ENCODE assay signal across 15 cellular contexts in the genomic region with DNA sequence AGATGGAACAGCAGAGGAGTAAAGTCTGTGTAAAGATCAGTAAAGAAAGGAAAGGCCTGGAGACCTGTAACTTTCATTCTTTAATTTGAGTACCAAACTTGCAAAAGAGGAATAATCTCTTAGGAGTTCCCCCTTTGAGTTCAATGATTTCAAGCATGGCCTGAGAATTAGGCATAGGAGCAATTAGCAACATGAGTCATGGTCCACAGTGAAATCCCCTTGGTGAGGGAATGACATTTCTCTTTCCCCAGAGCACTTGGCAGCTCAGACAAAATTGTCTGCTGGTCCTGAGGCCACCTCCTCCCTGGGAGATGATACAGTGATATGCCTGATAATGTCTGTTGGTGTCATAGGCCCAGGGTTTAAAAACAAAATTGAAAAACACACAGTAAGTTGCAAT.
DNase-seq lines count a peak whose midpoint lies in the region; ATAC-seq lines count a peak whose summit lies in the region.
"Had no signal": no experiment of that assay in that cellular context is flagged by ENCODE, and none has a peak within 500 bp of the region (broad histone marks: within the 10 kb centered on the region; RNA-seq: fewer than 3 reads in every experiment).

No MANE protein-coding gene starts in this region.

- H3K23ac ChIP-seq in trophoblast cell (ENCODE audit: low read length): no peak overlapping the region

- H4K91ac ChIP-seq in trophoblast cell (ENCODE audit: low read depth, low read length): peak overlapping the region; percentile 91

- H3K9ac ChIP-seq in trophoblast cell (ENCODE audit: low read length): no peak overlapping the region
- H3K9ac ChIP-seq: KMS-11 had no signal

- peak overlapping the region; percentile 32 for H3K14ac ChIP-seq in trophoblast cell (ENCODE audit: low read length)

- no peak overlapping the region for H2AK5ac ChIP-seq in trophoblast cell (ENCODE audit: low read length)

- no peak overlapping the region for H3K18ac ChIP-seq in trophoblast cell (ENCODE audit: low read length)

- ATAC-seq in GM18502 (IDR thresholded peaks at IDR 0.05; ENCODE audit: poor library complexity, unreplicated experiment): peak; percentile 59
- ATAC-seq in GM21360 (IDR thresholded peaks at IDR 0.05; ENCODE audit: unreplicated experiment): peak; percentile 48
- ATAC-seq in HG02884 (IDR thresholded peaks at IDR 0.05; ENCODE audit: unreplicated experiment): peak; percentile 58
- no peak for ATAC-seq in GM18861 (IDR thresholded peaks at IDR 0.05; ENCODE audit: unreplicated experiment)
- ATAC-seq: PC-3 had no signal

- no peaks in the 10 kb centered on the region for H3K9me3 ChIP-seq in trophoblast cell (ENCODE audit: insufficient read depth, low read depth, low read length)

- H3K27ac ChIP-seq in trophoblast cell (ENCODE audit: low read depth, low read length): peak overlapping the region; percentile 74
- H3K27ac ChIP-seq: KMS-11 had no signal

- no peak overlapping the region for H3K4ac ChIP-seq in trophoblast cell (ENCODE audit: low read depth, low read length)

- no peak overlapping the region for H3K4me3 ChIP-seq in trophoblast cell (ENCODE audit: low read depth, low read length)

- H3K27me3 ChIP-seq in trophoblast cell (ENCODE audit: insufficient read depth, low read length): no peaks in the 10 kb centered on the region

- H4K12ac ChIP-seq in trophoblast cell (ENCODE audit: low read depth, low read length): no peak overlapping the region

- peak overlapping the region; percentile 69 for H4K8ac ChIP-seq in trophoblast cell (ENCODE audit: low read depth, low read length)

- peaks cover 18% of the 10 kb centered on the region for H3K79me1 ChIP-seq in trophoblast cell (ENCODE audit: low read length)

- peak; percentile 62 to 65 for DNase-seq in trophoblast cell
- no peak for DNase-seq in NCI-H2107 (lab: John Stamatoyannopoulos, UW)
- no peak for DNase-seq in activated gamma-delta T cell treated with Interleukin-2 at 50 U/mL for 16 hours
- DNase-seq: ACHN; CD4-positive, CD25-positive, alpha-beta regulatory T cell; DMS53; HFFc6; NCI-H1092 treated with DMSO at 0.1 percent for 48 hours; NCI-H1694; PC-3 had no signal

- H3K79me2 ChIP-seq in trophoblast cell (ENCODE audit: control insufficient read depth, insufficient read depth, low read length, poor library complexity): peaks cover 2% of the 10 kb centered on the region

- H2BK12ac ChIP-seq in trophoblast cell (ENCODE audit: low read length): peak overlapping the region; percentile 93

- peak overlapping the region; percentile 52 for H2BK120ac ChIP-seq in trophoblast cell (ENCODE audit: insufficient read depth, low read length, poor library complexity)

- H3K4me2 ChIP-seq in trophoblast cell (ENCODE audit: low read length): no peak overlapping the region
- H3K4me2 ChIP-seq: KMS-11 had no signal

- no peaks in the 10 kb centered on the region for H3K36me3 ChIP-seq in trophoblast cell (ENCODE audit: control insufficient read depth in 1 of 2, insufficient read depth in 2 of 2, low read length in 2 of 2)

- no peak overlapping the region for H2AFZ ChIP-seq in trophoblast cell (ENCODE audit: insufficient read depth, low read length, poor library complexity)

- H2BK5ac ChIP-seq in trophoblast cell (ENCODE audit: low read depth, low read length, poor library complexity): peak overlapping the region; percentile 92

- peaks cover 10 to 11% of the 10 kb centered on the region in 2 experiments for H3K4me1 ChIP-seq in trophoblast cell (ENCODE audit: control insufficient read depth in 1 of 2, insufficient read depth in 2 of 2, low read length in 2 of 2)

Comparison
In these comparisons a context has a peak if more than half of its experiments do, and no peak if none do; other contexts are left out.
1. DNase-seq: peak in trophoblast cell (2 of 2); none in NCI-H2107 (single experiment) and activated gamma-delta T cell treated with Interleukin-2 at 50 U/mL for 16 hours (single experiment).